Comparison of ENCODE assay signal across 10 cellular contexts in the genomic region with DNA sequence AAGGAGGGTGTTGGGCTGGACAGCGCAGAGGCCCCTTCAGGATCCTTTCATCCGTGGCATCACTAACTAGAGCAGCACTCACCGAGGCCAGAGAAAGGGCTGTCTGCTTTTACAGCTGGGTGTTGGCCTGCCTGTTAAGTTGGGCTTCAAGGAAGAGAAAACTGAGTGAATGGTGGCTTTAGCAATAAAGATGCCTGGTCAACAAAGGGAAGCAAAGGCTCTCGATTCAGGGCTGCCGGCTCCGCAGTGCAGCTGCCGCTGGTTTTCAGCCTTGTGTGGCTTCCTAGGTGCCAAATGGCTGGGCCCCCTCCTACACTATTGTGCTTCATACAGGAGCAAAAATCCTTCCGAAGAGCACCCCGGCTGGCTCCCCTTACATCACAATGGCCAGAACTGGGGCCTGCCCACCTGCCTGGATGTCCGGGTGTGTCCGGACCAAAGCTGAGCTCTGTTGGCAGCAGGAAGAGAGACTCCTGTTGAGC.
"Had no signal": no experiment of that assay in that cellular context is flagged by ENCODE, and none has a peak within 500 bp of the region (broad histone marks: within the 10 kb centered on the region; RNA-seq: fewer than 3 reads in every experiment).

No MANE protein-coding gene starts in this region.

- H3K4me1 ChIP-seq: uterus had no signal

- H3K4me3 ChIP-seq: ovary, uterus had no signal

- H3K27me3 ChIP-seq: ovary, uterus had no signal

- H3K9me3 ChIP-seq: ovary, uterus had no signal

- H3K27ac ChIP-seq: ovary, uterus had no signal

- H3K36me3 ChIP-seq: ovary, uterus had no signal

- ATAC-seq: left cardiac atrium had no signal

- DNase-seq: activated CD4-positive, alpha-beta T cell treated with anti-CD3 and anti-CD28 coated beads, Interleukin-2, amount 50 U/mL, for 1 hour; activated CD4-positive, CD25-positive, alpha-beta regulatory T cell; activated effector memory CD4-positive, alpha-beta T cell treated with Interleukin-2 at 50 U/mL for 16 hours; activated T-cell treated with anti-CD3 and anti-CD28 coated beads, Interleukin-2, amount 50 U/mL, for 1 hour; cerebellar nuclear complex; immature natural killer cell; left cardiac atrium; ovary; stimulated activated CD4-positive, alpha-beta T cell treated with anti-CD3 and anti-CD28 coated beads, Interleukin-4, amount 100 ng/mL, for 24 hours; uterus had no signal
